ENCODE assay signal across 23 cellular contexts in genomic region chr13:65605386-65605785, GRCh38.
"Had no signal": no experiment of that assay in that cellular context is flagged by ENCODE, and none has a peak within 500 bp of the region (broad histone marks: within the 10 kb centered on the region; RNA-seq: fewer than 3 reads in every experiment).

No MANE protein-coding gene starts in this region.

- H3K36me3 ChIP-seq: left ventricle myocardium inferior had no signal

- ATAC-seq: activated CD4-positive, alpha-beta T cell treated with anti-CD3 and anti-CD28 coated beads for 36 hours; activated naive CD4-positive, alpha-beta T cell treated with anti-CD3 and anti-CD28 coated beads, Interleukin-2, amount 50 U/mL, for 72 hours; right cardiac atrium; T-helper 17 cell had no signal

- H3K4me3 ChIP-seq: dorsolateral prefrontal cortex, hepatocyte, left ventricle myocardium inferior, skin epidermis had no signal

- H3K4me3 Mint-ChIP-seq: activated CD4-positive, alpha-beta memory T cell treated with anti-CD3 and anti-CD28 coated beads for 36 hours; activated CD4-positive, alpha-beta T cell treated with anti-CD3 and anti-CD28 coated beads for 36 hours; brain; endodermal cell; nephron; T-helper 17 cell; type B pancreatic cell had no signal

- DNase-seq: activated CD4-positive, alpha-beta memory T cell treated with anti-CD3 and anti-CD28 coated beads for 36 hours; activated CD4-positive, alpha-beta T cell treated with anti-CD3 and anti-CD28 coated beads for 36 hours; activated gamma-delta T cell; activated T-cell treated with anti-CD3 and anti-CD28 coated beads, Interleukin-2, amount 50 U/mL, for 48 hours; amygdala; cerebellar nuclear complex; dorsolateral prefrontal cortex; endodermal cell; kidney; left ventricle myocardium inferior; nucleus accumbens; right cardiac atrium; stimulated activated CD4-positive, alpha-beta T cell treated with anti-CD3 and anti-CD28 coated beads, Interleukin-4, amount 100 ng/mL, for 24 hours; stimulated activated naive CD4-positive, alpha-beta T cell treated with Interleukin-2 at 50 U/mL for 16 hours; substantia nigra; T-helper 17 cell had no signal

- H3K4me2 ChIP-seq: hepatocyte had no signal

- H3K27ac Mint-ChIP-seq: activated CD4-positive, alpha-beta memory T cell treated with anti-CD3 and anti-CD28 coated beads for 36 hours; activated CD4-positive, alpha-beta T cell treated with anti-CD3 and anti-CD28 coated beads for 36 hours; activated naive CD4-positive, alpha-beta T cell treated with anti-CD3 and anti-CD28 coated beads, Interleukin-2, amount 50 U/mL, for 72 hours; brain; endodermal cell; nephron; progenitor cell of endocrine pancreas; T-helper 17 cell; type B pancreatic cell had no signal

- H3K4me1 Mint-ChIP-seq: activated CD4-positive, alpha-beta T cell treated with anti-CD3 and anti-CD28 coated beads for 36 hours; endodermal cell; nephron; T-helper 17 cell had no signal

- H3K27me3 Mint-ChIP-seq: activated CD4-positive, alpha-beta memory T cell treated with anti-CD3 and anti-CD28 coated beads for 36 hours; activated CD4-positive, alpha-beta T cell treated with anti-CD3 and anti-CD28 coated beads for 36 hours; T-helper 17 cell; type B pancreatic cell had no signal

- H3K36me3 Mint-ChIP-seq: activated CD4-positive, alpha-beta memory T cell treated with anti-CD3 and anti-CD28 coated beads for 36 hours; activated naive CD4-positive, alpha-beta T cell treated with anti-CD3 and anti-CD28 coated beads, Interleukin-2, amount 50 U/mL, for 72 hours; brain; type B pancreatic cell had no signal

- H3K27ac ChIP-seq: hepatocyte, left ventricle myocardium inferior, skin epidermis had no signal

- H3K27me3 ChIP-seq: dorsolateral prefrontal cortex, hepatocyte had no signal

- H2AFZ ChIP-seq: hepatocyte had no signal

- H3K9me3 ChIP-seq: left ventricle myocardium inferior had no signal

- H3K9me3 Mint-ChIP-seq: type B pancreatic cell had no signal

- H3K4me1 ChIP-seq: left ventricle myocardium inferior had no signal
